In the genomic region with DNA sequence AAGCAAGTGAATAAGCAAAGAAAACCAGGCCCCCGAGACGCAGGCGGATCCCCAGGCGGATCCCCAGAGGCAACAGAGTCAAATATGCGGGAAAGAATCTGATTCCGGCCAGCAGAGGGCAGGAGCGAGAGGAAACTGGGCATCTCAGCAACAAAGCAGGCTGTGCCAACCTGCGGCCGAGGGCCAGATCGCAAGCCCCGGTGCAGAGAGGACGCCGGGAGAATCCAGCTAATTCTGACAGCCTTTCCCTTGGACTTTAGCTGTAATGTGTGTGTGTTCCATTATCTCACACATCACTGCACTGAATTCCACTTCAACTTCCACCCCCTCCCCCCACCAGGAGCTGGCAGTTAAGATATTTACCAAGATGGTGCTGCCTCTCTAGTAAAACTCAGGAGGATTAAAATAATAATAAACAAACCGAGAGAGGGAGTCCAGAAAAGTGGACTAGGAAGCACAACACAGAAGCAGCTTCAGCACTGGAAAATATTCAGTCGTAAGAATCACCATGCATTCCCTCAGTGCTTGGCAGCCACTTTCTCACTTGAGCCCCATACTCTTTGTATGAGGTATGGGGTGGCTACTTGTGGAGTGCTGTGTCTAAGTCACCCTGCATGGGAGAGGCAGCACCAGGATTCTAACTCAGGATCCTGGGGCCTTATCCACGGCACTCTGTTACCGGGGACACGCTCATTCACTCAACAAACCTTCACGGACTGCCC, we compare ENCODE assay signal across 8 cellular contexts.
DNase-seq lines count a peak whose midpoint lies in the region; ATAC-seq and TF ChIP-seq lines count a peak whose summit lies in the region.

No MANE protein-coding gene starts in this region.

- no peaks in the 10 kb centered on the region for H3K27me3 ChIP-seq in CD4-positive, CD25-positive, alpha-beta regulatory T cell (ENCODE audit: control insufficient read depth, insufficient read depth, low read length)

- peaks cover 26% of the 10 kb centered on the region for H3K27me3 Mint-ChIP-seq in CD4-positive, CD25-positive, alpha-beta regulatory T cell

- H3K4me1 ChIP-seq in CD4-positive, CD25-positive, alpha-beta regulatory T cell (ENCODE audit: control insufficient read depth, insufficient read depth, low read length, poor library complexity, severe bottlenecking), result peaks cover 28% of the 10 kb centered on the region

- POLR2A ChIA-PET in HEK293T (lab: Yijun Ruan, JAX), result no interaction called here

- H3K27ac Mint-ChIP-seq in CD4-positive, CD25-positive, alpha-beta regulatory T cell, result peak overlapping the region; percentile 65 to 86 (median 75)

- no peaks in the 10 kb centered on the region for H3K36me3 ChIP-seq in CD4-positive, CD25-positive, alpha-beta regulatory T cell (ENCODE audit: control insufficient read depth, insufficient read depth, low read length)

- peak overlapping the region; percentile 32 for H3K4me3 ChIP-seq in CD4-positive, CD25-positive, alpha-beta regulatory T cell (ENCODE audit: low read depth, low read length)

- H3K4me1 Mint-ChIP-seq in CD4-positive, CD25-positive, alpha-beta regulatory T cell, result peaks cover 16 to 74% (median 41%) of the 10 kb centered on the region in 4 donors

- H3K4me3 Mint-ChIP-seq in CD4-positive, CD25-positive, alpha-beta regulatory T cell, result peak overlapping the region in 3 of 4 donors; percentile 23 to 39 (median 37)

- ATAC-seq in CD4-positive, CD25-positive, alpha-beta regulatory T cell (ENCODE audit: low read depth in 2 of 2), result peak; percentile 59 to 60
- no peak for ATAC-seq in GM18511 (IDR thresholded peaks at IDR 0.05; ENCODE audit: unreplicated experiment)

- no peaks in the 10 kb centered on the region for H3K9me3 Mint-ChIP-seq in CD4-positive, CD25-positive, alpha-beta regulatory T cell

- no peaks in the 10 kb centered on the region for H3K36me3 Mint-ChIP-seq in CD4-positive, CD25-positive, alpha-beta regulatory T cell

- H3K9me3 ChIP-seq in CD4-positive, CD25-positive, alpha-beta regulatory T cell (ENCODE audit: control insufficient read depth in 2 of 2, low read length in 2 of 2), result no peaks in the 10 kb centered on the region

- DNase-seq in CD4-positive, CD25-positive, alpha-beta regulatory T cell, result peak; percentile 68 to 82 (median 80)
- peak; percentile 89 for DNase-seq in HEK293T (ENCODE audit: extremely low spot score)
- peak; percentile 66 to 87 for DNase-seq in NCI-H446 (lab: John Stamatoyannopoulos, UW)
- DNase-seq in activated CD4-positive, alpha-beta T cell treated with anti-CD3 and anti-CD28 coated beads for 1 hour, result peak; percentile 64
- DNase-seq in cerebellar cortex (ENCODE audit: low spot score), result peak; percentile 89
- DNase-seq in left kidney (ENCODE audit: low read depth, low spot score), result peak; percentile 95
- DNase-seq in stimulated activated CD4-positive, alpha-beta T cell treated with anti-CD3 and anti-CD28 coated beads, Interleukin-2, amount 100 ng/mL, for 48 hours, result peak; percentile 76 to 82

- H3K27ac ChIP-seq in CD4-positive, CD25-positive, alpha-beta regulatory T cell (ENCODE audit: insufficient read depth, low read length, poor library complexity, severe bottlenecking), result no peak overlapping the region

- CTCF ChIA-PET in HEK293T (lab: Yijun Ruan, JAX), result interaction anchor here (0.6 to 4.2 kb wide), 11 partner anchors 9 to 246 kb away, joined by 3 to 27 read pairs (median 4); no protein-coding TSS in a partner anchor

TF ChIP-seq in HEK293T, 16 proteins besides CTCF, POLR2A, EP300 and RAD21:
- TF ChIP-seq L3MBTL2 (conservative IDR thresholded peaks at IDR 0.05) (0 out of 2 replicates have a peak, but pooled peaks have one; percentile 13), ARNT (IDR thresholded peaks at IDR 0.05) (no peak)
TF ChIP-seq in HEK293T: peak in this region for 1.
